In the genomic region with DNA sequence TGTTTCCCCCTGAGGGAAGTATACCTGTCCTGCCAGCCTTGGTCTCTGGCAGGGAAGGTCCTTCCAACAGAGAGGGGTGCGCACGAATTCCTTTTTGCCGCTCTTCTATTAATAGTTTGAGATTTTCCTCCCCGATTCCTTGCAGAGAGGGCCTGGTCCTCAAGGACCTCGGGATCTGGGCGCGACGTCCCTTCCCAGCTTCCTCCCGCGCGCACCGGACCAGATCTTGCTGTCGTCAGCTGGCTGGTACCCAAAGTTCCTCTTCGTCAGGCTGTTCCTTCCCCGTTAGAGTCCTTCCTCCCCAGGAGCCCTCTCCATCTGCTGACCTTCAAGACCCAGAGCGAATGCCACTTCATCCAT, we compare ENCODE assay signal across 8 cellular contexts. TPM values are rescaled to one million over a fixed set of nuclear protein-coding genes. Genes with fewer than 3 reads are reported as not detected.
DNase-seq lines count a peak whose midpoint lies in the region; ATAC-seq, FAIRE-seq and TF ChIP-seq lines count a peak whose summit lies in the region.

No MANE protein-coding gene starts in this region.

- no peak for FAIRE-seq in GM19239 (lab: Jason Lieb, UNC)

- H3K27me3 ChIP-seq in CD4-positive, alpha-beta T cell (ENCODE audit: control insufficient read depth, insufficient read depth, low read length) = no peaks in the 10 kb centered on the region
- no peaks in the 10 kb centered on the region for H3K27me3 ChIP-seq in left lung

- H3K9me3 ChIP-seq in CD4-positive, alpha-beta T cell (ENCODE audit: control insufficient read depth, low read length) = no peaks in the 10 kb centered on the region
- H3K9me3 ChIP-seq in left lung = no peaks in the 10 kb centered on the region

- H3K4me1 ChIP-seq in left lung = peaks cover 7 to 24% of the 10 kb centered on the region in 2 donors

- H3K27ac Mint-ChIP-seq in CD4-positive, alpha-beta T cell = peak overlapping the region; percentile 95

- no peaks in the 10 kb centered on the region for H3K9me3 Mint-ChIP-seq in CD4-positive, alpha-beta T cell

- H3K27ac ChIP-seq in CD4-positive, alpha-beta T cell (ENCODE audit: low read depth, low read length) = peak overlapping the region; percentile 51
- H3K27ac ChIP-seq in left lung = peak overlapping the region; percentile 92 to 93

- peaks cover 16% of the 10 kb centered on the region for H3K36me3 Mint-ChIP-seq in CD4-positive, alpha-beta T cell (ENCODE audit: low read depth)

- peaks cover 0 to 8% of the 10 kb centered on the region in 2 donors for H3K36me3 ChIP-seq in left lung

- CTCF ChIA-PET in CD4-positive, alpha-beta T cell (lab: Charles Lee) = no interaction called here

- peak overlapping the region; percentile 91 for H3K4me3 Mint-ChIP-seq in CD4-positive, alpha-beta T cell

- TF ChIP-seq CTCF in CD4-positive, alpha-beta T cell (IDR thresholded peaks at IDR 0.05) = no peak
- TF ChIP-seq CTCF in left lung (IDR thresholded peaks at IDR 0.05) = no peak

- no peaks in the 10 kb centered on the region for H3K27me3 Mint-ChIP-seq in CD4-positive, alpha-beta T cell

- H3K4me1 Mint-ChIP-seq in CD4-positive, alpha-beta T cell (ENCODE audit: low read depth) = peaks cover 52% of the 10 kb centered on the region

- intact Hi-C loops in CD4-positive, alpha-beta T cell (cut with DNase I, micrococcal nuclease) = loop anchor here (5.0 to 10.0 kb wide), 7 partner anchors 191 to 1481 kb away; partner anchors contain the start of genes HPS1 (in 1 of the 2), R3HCC1L (in 1 of the 2), SLC25A28 (in 1 of the 2) and SLF2 (in 1 of the 2)
- intact Hi-C loops in left lung (cut with DNase I) = loop anchor here in 1 of 2 donors (10.0 kb wide), 1 partner anchor 184 kb away; no protein-coding TSS in a partner anchor

- no peak for ATAC-seq in CD4-positive, alpha-beta T cell (ENCODE audit: poor library complexity)
- ATAC-seq in left lung = peak; percentile 69
- ATAC-seq in stimulated activated naive CD8-positive, alpha-beta T cell treated with anti-CD3 and anti-CD28 coated beads, Interleukin-15, Interleukin-2, amounts not matched to agents 100 U/mL and 50 U/mL, for 24 hours = no peak
- no peak for ATAC-seq in HG02642 (IDR thresholded peaks at IDR 0.05; ENCODE audit: poor library complexity, unreplicated experiment)

- DNase-seq in CD4-positive, alpha-beta T cell = no peak
- DNase-seq in H4 (ENCODE audit: low spot score) (peak; percentile 21), SK-MEL-5 (ENCODE audit: low read depth, low spot score) (peak; percentile 37), dermis blood vessel endothelial cell (peak; percentile 43), left lung (peak; percentile 88 to 91), GM19239 (ENCODE audit: insufficient read length, low spot score) (no peak)
- DNase-seq in stimulated activated naive CD8-positive, alpha-beta T cell treated with anti-CD3 and anti-CD28 coated beads, Interleukin-15, Interleukin-2, amounts not matched to agents 100 U/mL and 50 U/mL, for 24 hours = peak; percentile 43

- in situ Hi-C loops in SK-MEL-5 (cut with HindIII; ENCODE audit: low pct_unique_long_range_greater_than_20kb, low sequenced_read_pairs) = no loop called here

- POLR2A ChIA-PET in CD4-positive, alpha-beta T cell (lab: Charles Lee) = interaction anchor here (0.6 to 2.2 kb wide), 9 partner anchors 12 to 1560 kb away, joined by 3 to 22 read pairs (median 4); partner anchors contain the start of genes COX15, CUTC, ENTPD7 and R3HCC1L

- H3K4me3 ChIP-seq in left lung = peak overlapping the region; percentile 75 to 86

RNA-seq across cellular contexts. Expression of gene GOT1, which starts 0.7 kb away (rescaled TPM):
- total RNA-seq in CD4-positive, alpha-beta T cell = 1 to 10 TPM; 3.5 to 5.7 TPM
- 50.7 and 58.8 TPM in 2 replicates for total RNA-seq in H4 (2014; rRNA removed; shearing (Covaris generic))
- total RNA-seq in SK-MEL-5 (2014; rRNA removed; shearing (Covaris generic)) = 32.4 and 37.0 TPM in 2 replicates
- polyA plus RNA-seq in SK-MEL-5 (2015; cell fraction: cytosol; rRNA removed) = 61.4 and 68.5 TPM in 2 replicates
- 30.9 and 47.7 TPM in 2 replicates for polyA plus RNA-seq in SK-MEL-5 (2015; cell fraction: nucleus; rRNA removed)
- 20.8 and 27.2 TPM in 2 replicates for total RNA-seq in dermis blood vessel endothelial cell
- 10 to 100 TPM; 28.0 to 32.4 TPM for total RNA-seq in left lung

Comparison
In these comparisons a context has a peak if more than half of its experiments do, and no peak if none do; other contexts are left out.
1. DNase-seq: peak in H4 (single experiment), SK-MEL-5 (single experiment), dermis blood vessel endothelial cell (single experiment), left lung (2 of 2) and stimulated activated naive CD8-positive, alpha-beta T cell treated with anti-CD3 and anti-CD28 coated beads, Interleukin-15, Interleukin-2, amounts not matched to agents 100 U/mL and 50 U/mL, for 24 hours (single experiment); none in CD4-positive, alpha-beta T cell (0 of 10) and GM19239 (single experiment).